9 cellular contexts compared by ENCODE assay signal in the genomic region with DNA sequence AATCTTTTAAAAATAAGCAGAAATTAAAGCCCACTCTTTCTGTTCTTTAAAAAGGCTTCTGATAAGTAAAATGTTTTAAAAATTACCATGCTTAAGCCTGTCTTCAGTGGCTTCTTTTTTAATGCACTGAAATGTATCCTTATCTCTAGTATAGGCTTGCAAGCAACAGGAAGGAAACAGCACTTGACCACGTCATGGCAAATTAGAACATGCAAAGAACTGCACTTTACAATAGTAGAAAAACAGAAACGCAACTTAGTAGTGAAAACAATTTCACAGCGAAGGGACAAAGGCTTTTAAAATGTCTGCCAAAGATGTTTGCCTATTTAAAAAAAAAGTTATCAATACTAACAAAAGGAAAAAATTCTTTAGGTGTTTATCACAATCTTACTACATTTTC. TPM values are rescaled to one million over a fixed set of nuclear protein-coding genes. Genes with fewer than 3 reads are reported as not detected.
DNase-seq lines count a peak whose midpoint lies in the region; ATAC-seq and TF ChIP-seq lines count a peak whose summit lies in the region.
"Had no signal": no experiment of that assay in that cellular context is flagged by ENCODE, and none has a peak within 500 bp of the region (broad histone marks: within the 10 kb centered on the region; RNA-seq: fewer than 3 reads in every experiment).

No MANE protein-coding gene starts in this region.

- H3K9me3 ChIP-seq in cardiac muscle cell (ENCODE audit: low read depth) = no peaks in the 10 kb centered on the region
- no peaks in the 10 kb centered on the region for H3K9me3 ChIP-seq in WERI-Rb-1 (ENCODE audit: severe bottlenecking)
- H3K9me3 ChIP-seq: SJSA1 had no signal

- POLR2A ChIA-PET in GM10248 (lab: Yijun Ruan, JAX) = no interaction called here

- H3K27me3 Mint-ChIP-seq in activated T-helper 1 cell treated with anti-CD3 and anti-CD28 coated beads, Interleukin-12 subunit alpha, Interleukin-12 subunit beta, Interleukin-2, Interleukin-4 antibody, amounts not matched to agents 30 ng/mL and 10 ng/mL and 1 ng/mL, durations not matched to agents 14 hours and 24 hours and 36 hours (ENCODE audit: insufficient read depth) = no peaks in the 10 kb centered on the region

- peak; percentile 52 for ATAC-seq in GM21526 (IDR thresholded peaks at IDR 0.05; ENCODE audit: low FRiP score, unreplicated experiment)

- peak overlapping the region; percentile 19 for H3K4me3 ChIP-seq in cardiac muscle cell
- H3K4me3 ChIP-seq in WERI-Rb-1 (ENCODE audit: low read depth, low read length) = no peak overlapping the region
- H3K4me3 ChIP-seq: SJSA1 had no signal

- H3K4me1 ChIP-seq in cardiac muscle cell (ENCODE audit: low read depth) = peaks cover 12% of the 10 kb centered on the region

- H3K27ac ChIP-seq in cardiac muscle cell (peak overlapping the region; percentile 61), WERI-Rb-1 (no peak overlapping the region)
- H3K27ac ChIP-seq: SJSA1 had no signal

- peak overlapping the region; percentile 91 for H3K4me3 Mint-ChIP-seq in activated T-helper 1 cell treated with anti-CD3 and anti-CD28 coated beads, Interleukin-12 subunit alpha, Interleukin-12 subunit beta, Interleukin-2, Interleukin-4 antibody, amounts not matched to agents 30 ng/mL and 10 ng/mL and 1 ng/mL, durations not matched to agents 14 hours and 24 hours and 36 hours

- intact Hi-C loops in activated T-helper 1 cell treated with anti-CD3 and anti-CD28 coated beads, Interleukin-12 subunit alpha, Interleukin-12 subunit beta, Interleukin-2, Interleukin-4 antibody, amounts not matched to agents 30 ng/mL and 10 ng/mL and 1 ng/mL, durations not matched to agents 14 hours and 24 hours and 36 hours (cut with micrococcal nuclease) = loop anchor here (1.0 to 5.0 kb wide), 9 partner anchors 8 to 330 kb away; partner anchors contain the start of genes KBTBD6, MRPS31, NAA16 and WBP4

- no peak for TF ChIP-seq CTCF in GM10248 (IDR thresholded peaks at IDR 0.05; ENCODE audit: control extremely low read depth, extremely low read depth, low read depth, missing control alignments)
- TF ChIP-seq CTCF in cardiac muscle cell (IDR thresholded peaks at IDR 0.05; ENCODE audit: low read depth, low read length) = no peak
- no peak for TF ChIP-seq CTCF in WERI-Rb-1 (IDR thresholded peaks at IDR 0.05; ENCODE audit: low read depth, low read length)

- H3K27ac Mint-ChIP-seq in activated T-helper 1 cell treated with anti-CD3 and anti-CD28 coated beads, Interleukin-12 subunit alpha, Interleukin-12 subunit beta, Interleukin-2, Interleukin-4 antibody, amounts not matched to agents 30 ng/mL and 10 ng/mL and 1 ng/mL, durations not matched to agents 14 hours and 24 hours and 36 hours = peak overlapping the region; percentile 90

- H3K36me3 ChIP-seq in cardiac muscle cell (peaks cover 3% of the 10 kb centered on the region), WERI-Rb-1 (no peaks in the 10 kb centered on the region)
- H3K36me3 ChIP-seq: SJSA1 had no signal

- DNase-seq in GM10248 (ENCODE audit: extremely low spot score) (peak; percentile 56), LHCN-M2 (ENCODE audit: low read depth) (peak; percentile 25), cardiac muscle cell (ENCODE audit: low read depth in 1 of 2, low spot score in 1 of 2) (peak; percentile 61 to 94), WERI-Rb-1 (no peak), AG08396 (ENCODE audit: low spot score) (no peak)
- DNase-seq in activated T-helper 1 cell treated with anti-CD3 and anti-CD28 coated beads, Interleukin-12 subunit alpha, Interleukin-12 subunit beta, Interleukin-2, Interleukin-4 antibody, amounts not matched to agents 30 ng/mL and 10 ng/mL and 1 ng/mL, durations not matched to agents 14 hours and 24 hours and 36 hours (ENCODE audit: low spot score) = peak; percentile 62
- peak; percentile 64 for DNase-seq in stimulated activated CD4-positive, alpha-beta T cell treated with anti-CD3 and anti-CD28 coated beads, Interleukin-4, amount 100 ng/mL, for 24 hours

- no peaks in the 10 kb centered on the region for H3K27me3 ChIP-seq in cardiac muscle cell
- no peaks in the 10 kb centered on the region for H3K27me3 ChIP-seq in WERI-Rb-1 (ENCODE audit: insufficient read depth, low read depth, severe bottlenecking)
- H3K27me3 ChIP-seq: SJSA1 had no signal

- peaks cover 79% of the 10 kb centered on the region for H3K4me1 Mint-ChIP-seq in activated T-helper 1 cell treated with anti-CD3 and anti-CD28 coated beads, Interleukin-12 subunit alpha, Interleukin-12 subunit beta, Interleukin-2, Interleukin-4 antibody, amounts not matched to agents 30 ng/mL and 10 ng/mL and 1 ng/mL, durations not matched to agents 14 hours and 24 hours and 36 hours (ENCODE audit: low read depth)

- peaks cover 21% of the 10 kb centered on the region for H3K36me3 Mint-ChIP-seq in activated T-helper 1 cell treated with anti-CD3 and anti-CD28 coated beads, Interleukin-12 subunit alpha, Interleukin-12 subunit beta, Interleukin-2, Interleukin-4 antibody, amounts not matched to agents 30 ng/mL and 10 ng/mL and 1 ng/mL, durations not matched to agents 14 hours and 24 hours and 36 hours (ENCODE audit: low read depth)

- no peaks in the 10 kb centered on the region for H3K9me3 Mint-ChIP-seq in activated T-helper 1 cell treated with anti-CD3 and anti-CD28 coated beads, Interleukin-12 subunit alpha, Interleukin-12 subunit beta, Interleukin-2, Interleukin-4 antibody, amounts not matched to agents 30 ng/mL and 10 ng/mL and 1 ng/mL, durations not matched to agents 14 hours and 24 hours and 36 hours

- CTCF ChIA-PET in GM10248 (lab: Yijun Ruan, JAX) = no interaction called here

RNA-seq across cellular contexts. Expression of gene ELF1, which starts 36.3 kb away (rescaled TPM):
- total RNA-seq in LHCN-M2 (2014; rRNA removed) (24.9 and 34.3 TPM in 2 replicates), cardiac muscle cell (30.0 and 36.8 TPM in 2 replicates)
- polyA plus RNA-seq in LHCN-M2 (2012) = 12.2 TPM
- total RNA-seq in activated T-helper 1 cell treated with anti-CD3 and anti-CD28 coated beads, Interleukin-12 subunit alpha, Interleukin-12 subunit beta, Interleukin-2, Interleukin-4 antibody, amounts not matched to agents 30 ng/mL and 10 ng/mL and 1 ng/mL, durations not matched to agents 14 hours and 24 hours and 36 hours = 75.3 and 76.8 TPM in 2 replicates
- 22.2 and 23.6 TPM in 2 replicates for polyA plus RNA-seq in cardiac muscle cell

Comparison
In these comparisons a context has a peak if more than half of its experiments do, and no peak if none do; other contexts are left out.
1. DNase-seq: peak in GM10248 (single experiment), LHCN-M2 (single experiment), activated T-helper 1 cell treated with anti-CD3 and anti-CD28 coated beads, Interleukin-12 subunit alpha, Interleukin-12 subunit beta, Interleukin-2, Interleukin-4 antibody, amounts not matched to agents 30 ng/mL and 10 ng/mL and 1 ng/mL, durations not matched to agents 14 hours and 24 hours and 36 hours (single experiment), cardiac muscle cell (2 of 2) and stimulated activated CD4-positive, alpha-beta T cell treated with anti-CD3 and anti-CD28 coated beads, Interleukin-4, amount 100 ng/mL, for 24 hours (single experiment); none in WERI-Rb-1 (single experiment) and AG08396 (single experiment).